In genomic region chr1:205631727-205632373, GRCh38 we compare ENCODE assay signal across 8 cellular contexts.
DNase-seq lines count a peak whose midpoint lies in the region; ATAC-seq and TF ChIP-seq lines count a peak whose summit lies in the region.

Gene ELK4 (minus strand): TSS chr1:205632011. CDS start chr1:205623882, 8,129 bp downstream.

- DNase-seq in AG09319 (ENCODE audit: extremely low read depth, low read depth) (peak; percentile 95), NCI-H345 treated with DMSO at 0.1 percent for 48 hours (lab: John Stamatoyannopoulos, UW; ENCODE audit: unreplicated experiment) (peak; percentile 88), islet precursor cell (peak; percentile 99)
- DNase-seq in activated CD4-positive, CD25-positive, alpha-beta regulatory T cell treated with anti-CD3 and anti-CD28 coated beads, Interleukin-2, amount 50 U/mL, for 16 hours (ENCODE audit: low read depth, low spot score), result peak; percentile 100
- peak; percentile 99 for DNase-seq in central memory CD8-positive, alpha-beta T cell (ENCODE audit: low spot score in 2 of 2)
- peak; percentile 99 for DNase-seq in stimulated activated CD4-positive, alpha-beta T cell treated with anti-CD3 and anti-CD28 coated beads, Interleukin-12 subunit alpha, Interleukin-12 subunit beta, amount 100 ng/mL, for 48 hours (ENCODE audit: low read depth in 2 of 3, low spot score in 1 of 3)

- H3K4me3 Mint-ChIP-seq in central memory CD8-positive, alpha-beta T cell, result peak within 1 kb of the TSS; percentile 87

- no peaks in the 10 kb centered on the region for H3K27me3 Mint-ChIP-seq in central memory CD8-positive, alpha-beta T cell

- no peaks in the 10 kb centered on the region for H3K9me3 Mint-ChIP-seq in central memory CD8-positive, alpha-beta T cell

- peaks cover 39% of the 10 kb centered on the region for H3K4me1 Mint-ChIP-seq in central memory CD8-positive, alpha-beta T cell

- peak within 1 kb of the TSS; percentile 88 for H3K27ac Mint-ChIP-seq in central memory CD8-positive, alpha-beta T cell (ENCODE audit: low read depth)

- ATAC-seq in GM19023 (IDR thresholded peaks at IDR 0.05; ENCODE audit: unreplicated experiment) (peak; percentile 78), HG03280 (IDR thresholded peaks at IDR 0.05; ENCODE audit: unreplicated experiment) (peak; percentile 82)
- peak; percentile 83 for ATAC-seq in central memory CD8-positive, alpha-beta T cell (replicated peaks; ENCODE audit: extremely low read depth, poor library complexity, severe bottlenecking)

- H3K36me3 Mint-ChIP-seq in central memory CD8-positive, alpha-beta T cell (ENCODE audit: insufficient read depth), result peaks cover 21% of the 10 kb centered on the region

- TF ChIP-seq CTCF in AG09319 (IDR thresholded peaks at IDR 0.05; ENCODE audit: low read depth, low read length), result peak; percentile 73

Comparison
In these comparisons a context has a peak if more than half of its experiments do, and no peak if none do; other contexts are left out.
1. Peak in every context shown above with its lines: DNase-seq and ATAC-seq.